22 cellular contexts compared by ENCODE assay signal in the genomic region with DNA sequence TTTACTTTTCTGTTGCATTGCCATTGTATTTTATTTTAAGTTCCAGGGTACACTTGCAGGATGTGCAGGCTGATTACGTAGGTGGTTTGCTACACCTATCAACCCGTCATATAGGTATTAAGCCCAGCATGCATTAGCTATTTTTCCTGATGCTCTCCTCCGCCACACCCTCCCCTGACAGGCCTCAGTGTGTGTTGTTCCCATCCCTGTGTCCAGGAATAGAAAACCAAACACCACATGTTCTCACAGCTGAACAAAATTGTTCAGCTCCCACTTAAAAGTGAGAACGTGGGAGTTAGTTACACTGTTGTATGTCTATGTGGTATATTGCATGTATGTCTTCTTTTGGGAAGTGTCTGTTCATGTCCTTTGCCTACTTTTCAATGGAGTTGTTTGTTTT.
"Had no signal": no experiment of that assay in that cellular context is flagged by ENCODE, and none has a peak within 500 bp of the region (broad histone marks: within the 10 kb centered on the region; RNA-seq: fewer than 3 reads in every experiment).

No MANE protein-coding gene starts in this region.

- ATAC-seq: effector memory CD8-positive, alpha-beta T cell; esophagus mucosa; gastrocnemius medialis; heart left ventricle; left cardiac atrium; left lung; left ventricle myocardium superior; lower lobe of right lung had no signal

- DNase-seq: colonic mucosa; cortex of kidney; effector CD8-positive, alpha-beta T cell; effector memory CD8-positive, alpha-beta T cell; endodermal cell; erythroblast; esophagus squamous epithelium; foreskin fibroblast; foreskin melanocyte; gastrocnemius medialis; glutamatergic neuron; heart left ventricle; immature natural killer cell; left cardiac atrium; left lung; left ventricle myocardium superior; lower lobe of right lung; mesenchymal stem cell had no signal

- FAIRE-seq: endometrium, islet of Langerhans, keratinocyte had no signal
